Comparison of ENCODE assay signal across 8 cellular contexts in genomic region chr14:70188292-70188607, GRCh38. TPM values are rescaled to one million over a fixed set of nuclear protein-coding genes. Genes with fewer than 3 reads are reported as not detected.
DNase-seq lines count a peak whose midpoint lies in the region; ATAC-seq and TF ChIP-seq lines count a peak whose summit lies in the region.

No MANE protein-coding gene starts in this region.

- intact Hi-C loops in heart right ventricle (cut with DNase I) = no loop called here

- DNase-seq in AG10803 (ENCODE audit: low read depth) = no peak
- DNase-seq in GM20000 (ENCODE audit: low spot score) = peak; percentile 73
- DNase-seq in WERI-Rb-1 = no peak
- no peak for DNase-seq in heart right ventricle
- DNase-seq in SIG-M5 (lab: John Stamatoyannopoulos, UW) = no peak

- H3K36me3 ChIP-seq in WERI-Rb-1 (no peaks in the 10 kb centered on the region), heart right ventricle (no peaks in the 10 kb centered on the region)

- H3K4me3 ChIP-seq in AG10803 (ENCODE audit: low read length) (peak overlapping the region; percentile 51), WERI-Rb-1 (ENCODE audit: low read depth, low read length) (peak overlapping the region; percentile 50), heart right ventricle (peak overlapping the region; percentile 9 to 54 (median 48)), skin epidermis (peak overlapping the region; percentile 14 to 45 (median 35))

- H3K9me3 ChIP-seq in WERI-Rb-1 (ENCODE audit: severe bottlenecking) = no peaks in the 10 kb centered on the region
- peaks cover 0 to 3% (median 0%) of the 10 kb centered on the region in 11 donors for H3K9me3 ChIP-seq in heart right ventricle

- H3K27ac ChIP-seq in WERI-Rb-1 = no peak overlapping the region
- no peak overlapping the region for H3K27ac ChIP-seq in heart right ventricle
- H3K27ac ChIP-seq in skin epidermis = peak overlapping the region in 1 of 21 experiments; percentile 24

- peaks cover 0 to 22% (median 16%) of the 10 kb centered on the region in 9 donors for H3K4me1 ChIP-seq in heart right ventricle

- WGBS in heart right ventricle, 2 donors = 1% methylated on average over 34 to 36 of the region's 36 CpGs

- TF ChIP-seq CTCF in AG10803 (conservative IDR thresholded peaks at IDR 0.05; ENCODE audit: low read length) (no peak), GM20000 (IDR thresholded peaks at IDR 0.05; ENCODE audit: extremely low read depth, missing control alignments) (no peak), WERI-Rb-1 (IDR thresholded peaks at IDR 0.05; ENCODE audit: low read depth, low read length) (no peak), heart right ventricle (IDR thresholded peaks at IDR 0.05) (no peak)

- ATAC-seq in heart right ventricle = peak in 1 of 8 donors; percentile 38
- no peak for ATAC-seq in GM18858 (IDR thresholded peaks at IDR 0.05; ENCODE audit: unreplicated experiment)
- ATAC-seq in HG02970 (IDR thresholded peaks at IDR 0.05; ENCODE audit: low FRiP score, unreplicated experiment) = no peak

- peaks cover 66% of the 10 kb centered on the region for H3K27me3 ChIP-seq in WERI-Rb-1 (ENCODE audit: insufficient read depth, low read depth, severe bottlenecking)
- peaks cover 6 to 87% (median 66%) of the 10 kb centered on the region in 7 donors for H3K27me3 ChIP-seq in heart right ventricle

RNA-seq across cellular contexts. Expression of gene SLC8A3, which starts 0.5 kb away (rescaled TPM):
- total RNA-seq in heart right ventricle = under 1 TPM in 7 of 10 donors, not detected in 3; 0.06 to 0.26 (median 0.16) TPM
- polyA plus RNA-seq in heart right ventricle = under 1 TPM in 1 of 2 donors, not detected in 1; 0.01 TPM
